24 cellular contexts compared by ENCODE assay signal in the genomic region with DNA sequence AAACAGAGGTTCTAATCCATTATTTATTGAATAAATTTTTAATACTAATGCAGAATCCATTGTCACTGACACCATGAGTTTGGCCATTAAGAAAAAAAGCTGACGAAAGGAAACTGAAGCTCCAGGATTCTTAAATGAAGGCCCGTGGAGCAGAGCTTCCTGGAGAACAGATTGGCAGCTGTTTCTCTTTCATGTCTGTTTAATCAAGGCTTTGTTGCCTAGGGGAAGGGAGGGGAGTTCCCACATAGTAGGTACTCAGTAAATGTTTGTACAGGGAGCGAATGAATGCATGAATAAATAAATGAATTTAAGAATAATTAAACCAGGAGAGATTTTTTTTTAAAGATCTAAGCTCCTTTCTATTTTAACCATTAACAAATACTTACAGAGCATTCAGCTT.
DNase-seq lines count a peak whose midpoint lies in the region; TF ChIP-seq lines count a peak whose summit lies in the region.
"Had no signal": no experiment of that assay in that cellular context is flagged by ENCODE, and none has a peak within 500 bp of the region (broad histone marks: within the 10 kb centered on the region; RNA-seq: fewer than 3 reads in every experiment).

No MANE protein-coding gene starts in this region.

- TF ChIP-seq RAD21 in neural cell (conservative IDR thresholded peaks at IDR 0.05), result no peak

- TF ChIP-seq POLR2A in ovary (IDR thresholded peaks at IDR 0.05), result no peak

- no peaks in the 10 kb centered on the region for H3K4me1 ChIP-seq in ovary (ENCODE audit: insufficient read depth)
- H3K4me1 ChIP-seq: BLaER1, left ventricle myocardium inferior, suprapubic skin, upper lobe of right lung had no signal

- no peak overlapping the region for H3K4me3 Mint-ChIP-seq in osteocyte (ENCODE audit: unreplicated experiment)
- H3K4me3 Mint-ChIP-seq: activated CD8-positive, alpha-beta T cell treated with anti-CD3 and anti-CD28 coated beads, Interleukin-2, amount 10 ng/mL, durations not matched to agents 7 days and 5 days; activated naive CD4-positive, alpha-beta T cell treated with anti-CD3 and anti-CD28 coated beads, Interleukin-2, amount 50 U/mL, for 24 hours; brain; dendritic cell treated with granulocyte-macrophage colony-stimulating factor and Interleukin-4, amounts not matched to agents 40 ng/mL and 50 ng/mL, for 4 days; endodermal cell; mesothelial cell of epicardium; naive thymus-derived CD8-positive, alpha-beta T cell; stimulated activated naive B cell treated with anti-CD40 and anti-IgM and Interleukin-4, amounts not matched to agents 10 μg/mL and 1 μg/mL and 100 μg/mL, for 72 hours; T-helper 17 cell had no signal

- intact Hi-C loops in ovary (cut with DNase I), result no loop called here

- H3K79me2 ChIP-seq in neural cell (replicated peaks; ENCODE audit: insufficient read depth, low read length), result no peaks in the 10 kb centered on the region

- H3K36me3 ChIP-seq in neural cell (ENCODE audit: insufficient read depth, low read length) (no peaks in the 10 kb centered on the region), ovary (no peaks in the 10 kb centered on the region)
- H3K36me3 ChIP-seq: BLaER1, left ventricle myocardium inferior, suprapubic skin, upper lobe of right lung had no signal

- no peaks in the 10 kb centered on the region for H4K20me1 ChIP-seq in neural cell (ENCODE audit: insufficient read depth)
- H4K20me1 ChIP-seq: BLaER1 had no signal

- H3K4me3 ChIP-seq in neural cell (ENCODE audit: low read length), result no peak overlapping the region
- no peak overlapping the region for H3K4me3 ChIP-seq in ovary
- H3K4me3 ChIP-seq: BLaER1, left ventricle myocardium inferior, suprapubic skin, upper lobe of right lung had no signal

- H2AFZ ChIP-seq in neural cell (ENCODE audit: low read depth, low read length), result no peak overlapping the region

- H3K9me3 ChIP-seq in neural cell (ENCODE audit: low read length) (no peaks in the 10 kb centered on the region), ovary (no peaks in the 10 kb centered on the region)
- H3K9me3 ChIP-seq: BLaER1, left ventricle myocardium inferior, suprapubic skin, upper lobe of right lung had no signal

- H3K9me3 Mint-ChIP-seq in osteocyte (ENCODE audit: unreplicated experiment), result peaks cover 22% of the 10 kb centered on the region
- H3K9me3 Mint-ChIP-seq: activated naive CD4-positive, alpha-beta T cell treated with anti-CD3 and anti-CD28 coated beads, Interleukin-2, amount 50 U/mL, for 24 hours; brain; dendritic cell treated with granulocyte-macrophage colony-stimulating factor and Interleukin-4, amounts not matched to agents 40 ng/mL and 50 ng/mL, for 4 days; endodermal cell; mesothelial cell of epicardium; stimulated activated naive B cell treated with anti-CD40 and anti-IgM and Interleukin-4, amounts not matched to agents 10 μg/mL and 1 μg/mL and 100 μg/mL, for 72 hours had no signal

- TF ChIP-seq CTCF in neural cell (IDR thresholded peaks at IDR 0.05; ENCODE audit: poor library complexity, severe bottlenecking), result no peak
- no peak for TF ChIP-seq CTCF in ovary (IDR thresholded peaks at IDR 0.05)
- no peak for TF ChIP-seq CTCF in osteocyte (IDR thresholded peaks at IDR 0.05)

- TF ChIP-seq EP300 in neural cell (conservative IDR thresholded peaks at IDR 0.05; ENCODE audit: poor library complexity, severe bottlenecking) (no peak), ovary (IDR thresholded peaks at IDR 0.05) (no peak)

- H3K9ac ChIP-seq in neural cell (ENCODE audit: low read length), result no peak overlapping the region
- H3K9ac ChIP-seq: BLaER1 had no signal

- no peak overlapping the region for H3K4me2 ChIP-seq in neural cell (ENCODE audit: low read length)
- H3K4me2 ChIP-seq: BLaER1 had no signal

- no peaks in the 10 kb centered on the region for H3K27me3 Mint-ChIP-seq in osteocyte (ENCODE audit: unreplicated experiment)
- H3K27me3 Mint-ChIP-seq: dendritic cell treated with granulocyte-macrophage colony-stimulating factor and Interleukin-4, amounts not matched to agents 40 ng/mL and 50 ng/mL, for 4 days; stimulated activated naive B cell treated with anti-CD40 and anti-IgM and Interleukin-4, amounts not matched to agents 10 μg/mL and 1 μg/mL and 100 μg/mL, for 72 hours had no signal

- DNase-seq in DMS53 treated with DMSO at 0.1 percent for 48 hours (lab: John Stamatoyannopoulos, UW; ENCODE audit: unreplicated experiment), result peak; percentile 76
- peak; percentile 83 for DNase-seq in NCI-H146 treated with DMSO at 0.1 percent for 48 hours (lab: John Stamatoyannopoulos, UW; ENCODE audit: unreplicated experiment)
- peak; percentile 69 for DNase-seq in NCI-H774 (lab: John Stamatoyannopoulos, UW)
- no peak for DNase-seq in occipital lobe (lab: John Stamatoyannopoulos, UW)
- no peak for DNase-seq in ovary
- DNase-seq in osteocyte (ENCODE audit: extremely low spot score, unreplicated experiment), result no peak
- DNase-seq: activated CD8-positive, alpha-beta T cell treated with anti-CD3 and anti-CD28 coated beads, Interleukin-2, amount 10 ng/mL, durations not matched to agents 7 days and 5 days; amniotic stem cell; endodermal cell; glutamatergic neuron; Kasumi-1; left ventricle myocardium inferior; naive thymus-derived CD8-positive, alpha-beta T cell; NCI-H187; stimulated activated naive B cell treated with anti-CD40 and anti-IgM and Interleukin-4, amounts not matched to agents 10 μg/mL and 1 μg/mL and 100 μg/mL, for 72 hours; T-helper 17 cell; upper lobe of right lung had no signal

- H3K9me2 ChIP-seq in neural cell (ENCODE audit: insufficient read depth, low read length), result no peaks in the 10 kb centered on the region

- H3F3A ChIP-seq in neural cell (ENCODE audit: insufficient read depth, low read length, poor library complexity, severe bottlenecking), result no peaks in the 10 kb centered on the region

- 59 to 72% (median 62%) methylated on average over 3 of the region's 3 CpGs for WGBS in ovary, 3 donors

- H3K27ac Mint-ChIP-seq in osteocyte (ENCODE audit: unreplicated experiment), result no peak overlapping the region
- H3K27ac Mint-ChIP-seq: activated CD8-positive, alpha-beta T cell treated with anti-CD3 and anti-CD28 coated beads, Interleukin-2, amount 10 ng/mL, durations not matched to agents 7 days and 5 days; activated naive CD4-positive, alpha-beta T cell treated with anti-CD3 and anti-CD28 coated beads, Interleukin-2, amount 50 U/mL, for 24 hours; dendritic cell treated with granulocyte-macrophage colony-stimulating factor and Interleukin-4, amounts not matched to agents 40 ng/mL and 50 ng/mL, for 4 days; endodermal cell; mesothelial cell of epicardium; naive thymus-derived CD8-positive, alpha-beta T cell; stimulated activated naive B cell treated with anti-CD40 and anti-IgM and Interleukin-4, amounts not matched to agents 10 μg/mL and 1 μg/mL and 100 μg/mL, for 72 hours; T-helper 17 cell had no signal

- H3K27me3 ChIP-seq in neural cell (ENCODE audit: insufficient read depth, low read depth, low read length) (no peaks in the 10 kb centered on the region), ovary (no peaks in the 10 kb centered on the region)
- H3K27me3 ChIP-seq: BLaER1, suprapubic skin, upper lobe of right lung had no signal

- H3K36me3 Mint-ChIP-seq in osteocyte (ENCODE audit: unreplicated experiment), result no peaks in the 10 kb centered on the region
- H3K36me3 Mint-ChIP-seq: activated naive CD4-positive, alpha-beta T cell treated with anti-CD3 and anti-CD28 coated beads, Interleukin-2, amount 50 U/mL, for 24 hours; brain; mesothelial cell of epicardium; naive thymus-derived CD8-positive, alpha-beta T cell; stimulated activated naive B cell treated with anti-CD40 and anti-IgM and Interleukin-4, amounts not matched to agents 10 μg/mL and 1 μg/mL and 100 μg/mL, for 72 hours had no signal

- H3K27ac ChIP-seq in neural cell (ENCODE audit: low read length), result peak overlapping the region; percentile 21
- H3K27ac ChIP-seq in ovary, result no peak overlapping the region
- H3K27ac ChIP-seq: BLaER1, left ventricle myocardium inferior, suprapubic skin, upper lobe of right lung had no signal

- no peaks in the 10 kb centered on the region for H3K4me1 Mint-ChIP-seq in osteocyte (ENCODE audit: unreplicated experiment)
- H3K4me1 Mint-ChIP-seq: activated naive CD4-positive, alpha-beta T cell treated with anti-CD3 and anti-CD28 coated beads, Interleukin-2, amount 50 U/mL, for 24 hours; mesothelial cell of epicardium; naive thymus-derived CD8-positive, alpha-beta T cell; stimulated activated naive B cell treated with anti-CD40 and anti-IgM and Interleukin-4, amounts not matched to agents 10 μg/mL and 1 μg/mL and 100 μg/mL, for 72 hours; T-helper 17 cell had no signal

TF ChIP-seq in neural cell, 6 proteins besides CTCF, POLR2A, EP300 and RAD21:
- TF ChIP-seq MXI1 (conservative IDR thresholded peaks at IDR 0.05; ENCODE audit: poor library complexity, severe bottlenecking) (no peak), EZH2 (IDR thresholded peaks at IDR 0.05; ENCODE audit: borderline replicate concordance, insufficient read depth, low read length, poor library complexity, severe bottlenecking) (no peak), SMC3 (conservative IDR thresholded peaks at IDR 0.05; ENCODE audit: poor library complexity) (no peak), POLR2AphosphoS5 (IDR thresholded peaks at IDR 0.05) (no peak), TAF1 (IDR thresholded peaks at IDR 0.05; ENCODE audit: low read depth) (no peak)
- TF ChIP-seq, protein P1, sequence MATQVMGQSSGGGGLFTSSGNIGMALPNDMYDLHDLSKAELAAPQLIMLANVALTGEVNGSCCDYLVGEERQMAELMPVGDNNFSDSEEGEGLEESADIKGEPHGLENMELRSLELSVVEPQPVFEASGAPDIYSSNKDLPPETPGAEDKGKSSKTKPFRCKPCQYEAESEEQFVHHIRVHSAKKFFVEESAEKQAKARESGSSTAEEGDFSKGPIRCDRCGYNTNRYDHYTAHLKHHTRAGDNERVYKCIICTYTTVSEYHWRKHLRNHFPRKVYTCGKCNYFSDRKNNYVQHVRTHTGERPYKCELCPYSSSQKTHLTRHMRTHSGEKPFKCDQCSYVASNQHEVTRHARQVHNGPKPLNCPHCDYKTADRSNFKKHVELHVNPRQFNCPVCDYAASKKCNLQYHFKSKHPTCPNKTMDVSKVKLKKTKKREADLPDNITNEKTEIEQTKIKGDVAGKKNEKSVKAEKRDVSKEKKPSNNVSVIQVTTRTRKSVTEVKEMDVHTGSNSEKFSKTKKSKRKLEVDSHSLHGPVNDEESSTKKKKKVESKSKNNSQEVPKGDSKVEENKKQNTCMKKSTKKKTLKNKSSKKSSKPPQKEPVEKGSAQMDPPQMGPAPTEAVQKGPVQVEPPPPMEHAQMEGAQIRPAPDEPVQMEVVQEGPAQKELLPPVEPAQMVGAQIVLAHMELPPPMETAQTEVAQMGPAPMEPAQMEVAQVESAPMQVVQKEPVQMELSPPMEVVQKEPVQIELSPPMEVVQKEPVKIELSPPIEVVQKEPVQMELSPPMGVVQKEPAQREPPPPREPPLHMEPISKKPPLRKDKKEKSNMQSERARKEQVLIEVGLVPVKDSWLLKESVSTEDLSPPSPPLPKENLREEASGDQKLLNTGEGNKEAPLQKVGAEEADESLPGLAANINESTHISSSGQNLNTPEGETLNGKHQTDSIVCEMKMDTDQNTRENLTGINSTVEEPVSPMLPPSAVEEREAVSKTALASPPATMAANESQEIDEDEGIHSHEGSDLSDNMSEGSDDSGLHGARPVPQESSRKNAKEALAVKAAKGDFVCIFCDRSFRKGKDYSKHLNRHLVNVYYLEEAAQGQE (IDR thresholded peaks at IDR 0.05; ENCODE audit: borderline replicate concordance), result no peak

Comparison
In these comparisons a context has a peak if more than half of its experiments do, and no peak if none do; other contexts are left out.
1. DNase-seq: peak in DMS53 treated with DMSO at 0.1 percent for 48 hours (single experiment), NCI-H146 treated with DMSO at 0.1 percent for 48 hours (single experiment) and NCI-H774 (single experiment); none in occipital lobe (single experiment), ovary (0 of 5) and osteocyte (single experiment).